Comparison of ENCODE assay signal across 20 cellular contexts in genomic region chr14:61346793-61347192, GRCh38. TPM values are rescaled to one million over a fixed set of nuclear protein-coding genes. Genes with fewer than 3 reads are reported as not detected.
DNase-seq lines count a peak whose midpoint lies in the region; ATAC-seq and TF ChIP-seq lines count a peak whose summit lies in the region.
"Had no signal": no experiment of that assay in that cellular context is flagged by ENCODE, and none has a peak within 500 bp of the region (broad histone marks: within the 10 kb centered on the region; RNA-seq: fewer than 3 reads in every experiment).

No MANE protein-coding gene starts in this region.

- no peak for TF ChIP-seq CTCF in thyroid gland (IDR thresholded peaks at IDR 0.05)

- H3K36me3 Mint-ChIP-seq in CD4-positive, CD25-positive, alpha-beta regulatory T cell: peaks cover 8% of the 10 kb centered on the region
- peaks cover 37% of the 10 kb centered on the region for H3K36me3 Mint-ChIP-seq in activated T-helper 2 cell treated with anti-CD3 and anti-CD28 coated beads, Interferon-gamma antibody, Interleukin-2, Interleukin-4, amounts not matched to agents 10 μg/mL and 5 μg/mL and 100 μg/mL, durations not matched to agents 14 hours and 24 hours and 36 hours (ENCODE audit: low read depth)

- H3K9me3 Mint-ChIP-seq in CD4-positive, CD25-positive, alpha-beta regulatory T cell: no peaks in the 10 kb centered on the region
- peaks cover 7% of the 10 kb centered on the region for H3K9me3 Mint-ChIP-seq in activated T-helper 2 cell treated with anti-CD3 and anti-CD28 coated beads, Interferon-gamma antibody, Interleukin-2, Interleukin-4, amounts not matched to agents 10 μg/mL and 5 μg/mL and 100 μg/mL, durations not matched to agents 14 hours and 24 hours and 36 hours
- H3K9me3 Mint-ChIP-seq: HFFc6 had no signal

- no peak for ATAC-seq in CD4-positive, CD25-positive, alpha-beta regulatory T cell (ENCODE audit: low read depth in 2 of 2)
- no peak for ATAC-seq in GM19324 (IDR thresholded peaks at IDR 0.05; ENCODE audit: low FRiP score, unreplicated experiment)
- no peak for ATAC-seq in HG03521 (IDR thresholded peaks at IDR 0.05; ENCODE audit: unreplicated experiment)
- ATAC-seq: GM12878, SK-N-SH treated with all-trans-retinoic acid at 6 μM for 48 hours had no signal

- no peak for TF ChIP-seq POLR2A in thyroid gland (IDR thresholded peaks at IDR 0.05)

- H3K4me3 Mint-ChIP-seq in CD4-positive, CD25-positive, alpha-beta regulatory T cell: peak overlapping the region; percentile 84 to 96 (median 86)
- H3K4me3 Mint-ChIP-seq in activated T-helper 2 cell treated with anti-CD3 and anti-CD28 coated beads, Interferon-gamma antibody, Interleukin-2, Interleukin-4, amounts not matched to agents 10 μg/mL and 5 μg/mL and 100 μg/mL, durations not matched to agents 14 hours and 24 hours and 36 hours (ENCODE audit: low read depth): peak overlapping the region; percentile 44
- H3K4me3 Mint-ChIP-seq: HFFc6 had no signal

- H3K9me3 ChIP-seq in CD4-positive, CD25-positive, alpha-beta regulatory T cell (ENCODE audit: control insufficient read depth in 2 of 2, low read length in 2 of 2): no peaks in the 10 kb centered on the region
- H3K9me3 ChIP-seq in thyroid gland: no peaks in the 10 kb centered on the region
- H3K9me3 ChIP-seq: breast epithelium, thoracic aorta had no signal

- peak overlapping the region; percentile 96 to 100 (median 98) for H3K27ac Mint-ChIP-seq in CD4-positive, CD25-positive, alpha-beta regulatory T cell
- peak overlapping the region; percentile 93 for H3K27ac Mint-ChIP-seq in activated T-helper 2 cell treated with anti-CD3 and anti-CD28 coated beads, Interferon-gamma antibody, Interleukin-2, Interleukin-4, amounts not matched to agents 10 μg/mL and 5 μg/mL and 100 μg/mL, durations not matched to agents 14 hours and 24 hours and 36 hours
- H3K27ac Mint-ChIP-seq: HFFc6 had no signal

- H3K4me1 ChIP-seq in CD4-positive, CD25-positive, alpha-beta regulatory T cell (ENCODE audit: control insufficient read depth, insufficient read depth, low read length, poor library complexity, severe bottlenecking): peaks cover 100% of the 10 kb centered on the region
- peaks cover 0 to 16% of the 10 kb centered on the region in 2 donors for H3K4me1 ChIP-seq in thyroid gland
- H3K4me1 ChIP-seq: breast epithelium had no signal

- DNase-seq in A172 (ENCODE audit: low spot score) (peak; percentile 6), lung microvascular endothelial cell (ENCODE audit: low read depth in 2 of 2) (peak; percentile 42 to 80), thyroid gland (no peak)
- no peak for DNase-seq in CD4-positive, CD25-positive, alpha-beta regulatory T cell
- DNase-seq in activated T-helper 2 cell treated with anti-CD3 and anti-CD28 coated beads, Interferon-gamma antibody, Interleukin-2, Interleukin-4, amounts not matched to agents 10 μg/mL and 5 μg/mL and 100 μg/mL, durations not matched to agents 14 hours and 24 hours and 36 hours (ENCODE audit: low spot score): no peak
- DNase-seq: C1 segment of cervical spinal cord, EL, head of caudate nucleus, HFFc6, Karpas-422, kidney, NCI-H1436 treated with DMSO at 0.1 percent for 48 hours, NCI-H446 had no signal

- H3K4me3 ChIP-seq in CD4-positive, CD25-positive, alpha-beta regulatory T cell (ENCODE audit: low read depth, low read length): peak overlapping the region; percentile 84
- no peak overlapping the region for H3K4me3 ChIP-seq in thyroid gland (replicated peaks in 1 of 3)
- H3K4me3 ChIP-seq: breast epithelium, thoracic aorta had no signal

- WGBS in thyroid gland, 2 donors: 79 to 81% methylated on average over 4 of the region's 4 CpGs

- peak overlapping the region; percentile 87 for H3K27ac ChIP-seq in CD4-positive, CD25-positive, alpha-beta regulatory T cell (ENCODE audit: insufficient read depth, low read length, poor library complexity, severe bottlenecking)
- H3K27ac ChIP-seq in thyroid gland: no peak overlapping the region
- H3K27ac ChIP-seq: HL-60, thoracic aorta had no signal

- H3K4me1 Mint-ChIP-seq in CD4-positive, CD25-positive, alpha-beta regulatory T cell: peaks cover 70 to 100% (median 88%) of the 10 kb centered on the region in 4 donors
- peaks cover 85% of the 10 kb centered on the region for H3K4me1 Mint-ChIP-seq in activated T-helper 2 cell treated with anti-CD3 and anti-CD28 coated beads, Interferon-gamma antibody, Interleukin-2, Interleukin-4, amounts not matched to agents 10 μg/mL and 5 μg/mL and 100 μg/mL, durations not matched to agents 14 hours and 24 hours and 36 hours (ENCODE audit: low read depth)

- H3K36me3 ChIP-seq in CD4-positive, CD25-positive, alpha-beta regulatory T cell (ENCODE audit: control insufficient read depth, insufficient read depth, low read length): no peaks in the 10 kb centered on the region
- no peaks in the 10 kb centered on the region for H3K36me3 ChIP-seq in thyroid gland
- H3K36me3 ChIP-seq: breast epithelium, thoracic aorta had no signal

- H3K27me3 Mint-ChIP-seq in CD4-positive, CD25-positive, alpha-beta regulatory T cell: no peaks in the 10 kb centered on the region
- H3K27me3 Mint-ChIP-seq in activated T-helper 2 cell treated with anti-CD3 and anti-CD28 coated beads, Interferon-gamma antibody, Interleukin-2, Interleukin-4, amounts not matched to agents 10 μg/mL and 5 μg/mL and 100 μg/mL, durations not matched to agents 14 hours and 24 hours and 36 hours (ENCODE audit: low read depth): no peaks in the 10 kb centered on the region

- no peaks in the 10 kb centered on the region for H3K27me3 ChIP-seq in CD4-positive, CD25-positive, alpha-beta regulatory T cell (ENCODE audit: control insufficient read depth, insufficient read depth, low read length)
- H3K27me3 ChIP-seq in thyroid gland: no peaks in the 10 kb centered on the region
- H3K27me3 ChIP-seq: breast epithelium had no signal

- intact Hi-C loops in activated T-helper 2 cell treated with anti-CD3 and anti-CD28 coated beads, Interferon-gamma antibody, Interleukin-2, Interleukin-4, amounts not matched to agents 10 μg/mL and 5 μg/mL and 100 μg/mL, durations not matched to agents 14 hours and 24 hours and 36 hours (cut with micrococcal nuclease): no loop called here
- intact Hi-C loops in thyroid gland (cut with DNase I): no loop called here

RNA-seq across cellular contexts. Expression of gene PRKCH, which starts 25.4 kb away (rescaled TPM):
- 2.0 and 3.5 TPM in 2 replicates for total RNA-seq in A172 (2014; rRNA removed; shearing (Covaris generic))
- 457 TPM for total RNA-seq in CD4-positive, CD25-positive, alpha-beta regulatory T cell
- polyA plus RNA-seq in CD4-positive, CD25-positive, alpha-beta regulatory T cell: 100 to 1,000 TPM; 194 to 221 (median 199) TPM
- total RNA-seq in activated T-helper 2 cell treated with anti-CD3 and anti-CD28 coated beads, Interferon-gamma antibody, Interleukin-2, Interleukin-4, amounts not matched to agents 10 μg/mL and 5 μg/mL and 100 μg/mL, durations not matched to agents 14 hours and 24 hours and 36 hours: 101 and 102 TPM in 2 replicates
- total RNA-seq in lung microvascular endothelial cell (221 and 373 TPM in 2 replicates), thyroid gland (10 to 100 TPM; 34.0 to 68.7 (median 49.8) TPM)

Comparison
In these comparisons a context has a peak if more than half of its experiments do, and no peak if none do; other contexts are left out.
1. DNase-seq: peak in A172 (single experiment) and lung microvascular endothelial cell (2 of 2); none in CD4-positive, CD25-positive, alpha-beta regulatory T cell (0 of 3), activated T-helper 2 cell treated with anti-CD3 and anti-CD28 coated beads, Interferon-gamma antibody, Interleukin-2, Interleukin-4, amounts not matched to agents 10 μg/mL and 5 μg/mL and 100 μg/mL, durations not matched to agents 14 hours and 24 hours and 36 hours (single experiment) and thyroid gland (0 of 2).